ENCODE assay signal across 13 cellular contexts in genomic region chr5:74686962-74687751, GRCh38. TPM values are rescaled to one million over a fixed set of nuclear protein-coding genes. Genes with fewer than 3 reads are reported as not detected.
DNase-seq lines count a peak whose midpoint lies in the region; ATAC-seq and TF ChIP-seq lines count a peak whose summit lies in the region.
"Had no signal": no experiment of that assay in that cellular context is flagged by ENCODE, and none has a peak within 500 bp of the region (broad histone marks: within the 10 kb centered on the region; RNA-seq: fewer than 3 reads in every experiment).

No MANE protein-coding gene starts in this region.

- intact Hi-C loops in activated CD4-positive, alpha-beta memory T cell treated with anti-CD3 and anti-CD28 coated beads for 36 hours (cut with micrococcal nuclease) = loop anchor here (1.0 kb wide), 1 partner anchor 216 kb away; no protein-coding TSS in a partner anchor
- intact Hi-C loops in Panc1 (cut with micrococcal nuclease; ENCODE audit: unreplicated experiment) = no loop called here

- H3K36me3 Mint-ChIP-seq in activated CD4-positive, alpha-beta memory T cell treated with anti-CD3 and anti-CD28 coated beads, Interleukin-2, amount 10 ng/mL, durations not matched to agents 7 days and 5 days (ENCODE audit: low read depth) = peaks cover 26% of the 10 kb centered on the region
- H3K36me3 Mint-ChIP-seq in activated CD4-positive, alpha-beta memory T cell treated with anti-CD3 and anti-CD28 coated beads for 36 hours = peaks cover 9% of the 10 kb centered on the region
- peaks cover 5 to 13% of the 10 kb centered on the region in 2 donors for H3K36me3 Mint-ChIP-seq in stimulated activated naive B cell treated with anti-CD40 and anti-IgM and Interleukin-4, amounts not matched to agents 10 μg/mL and 1 μg/mL and 100 μg/mL, for 72 hours

- BruUV-seq in Panc1 (replicated peaks; lab: Mats Ljungman, UMichigan) = no TSS peak

- H3K36me3 ChIP-seq in Panc1 (ENCODE audit: control insufficient read depth, insufficient read depth, low read length) = peaks cover 29% of the 10 kb centered on the region
- peaks cover 2% of the 10 kb centered on the region for H3K36me3 ChIP-seq in rectal smooth muscle tissue (ENCODE audit: control insufficient read depth, insufficient read depth, low read length)

- no peak for ATAC-seq in Panc1
- ATAC-seq in GM18873 (IDR thresholded peaks at IDR 0.05; ENCODE audit: low FRiP score, unreplicated experiment) = no peak
- no peak for ATAC-seq in HG02588 (IDR thresholded peaks at IDR 0.05; ENCODE audit: unreplicated experiment)
- no peak for ATAC-seq in stimulated activated naive B cell treated with anti-CD40 and anti-IgM and Interleukin-4, amounts not matched to agents 10 μg/mL and 1 μg/mL and 100 μg/mL, for 72 hours (replicated peaks)

- no peaks in the 10 kb centered on the region for H3K9me3 ChIP-seq in Panc1 (ENCODE audit: control insufficient read depth, insufficient read depth, low read depth, low read length)

- H3K27me3 Mint-ChIP-seq in activated CD4-positive, alpha-beta memory T cell treated with anti-CD3 and anti-CD28 coated beads, Interleukin-2, amount 10 ng/mL, durations not matched to agents 7 days and 5 days = peaks cover 4% of the 10 kb centered on the region
- no peaks in the 10 kb centered on the region for H3K27me3 Mint-ChIP-seq in activated CD4-positive, alpha-beta memory T cell treated with anti-CD3 and anti-CD28 coated beads for 36 hours
- no peaks in the 10 kb centered on the region for H3K27me3 Mint-ChIP-seq in stimulated activated naive B cell treated with anti-CD40 and anti-IgM and Interleukin-4, amounts not matched to agents 10 μg/mL and 1 μg/mL and 100 μg/mL, for 72 hours

- POLR2A ChIA-PET in activated CD4-positive, alpha-beta memory T cell treated with anti-CD3 and anti-CD28 coated beads, Interleukin-2, amount 10 ng/mL, durations not matched to agents 7 days and 5 days (lab: Charles Lee) = interaction anchor here (1.5 kb wide), 1 partner anchor 46 kb away, joined by 3 read pairs; no protein-coding TSS in a partner anchor
- POLR2A ChIA-PET in activated CD4-positive, alpha-beta memory T cell treated with anti-CD3 and anti-CD28 coated beads for 36 hours (lab: Charles Lee) = no interaction called here
- POLR2A ChIA-PET in Panc1 (lab: Charles Lee) = no interaction called here

- H3K9ac ChIP-seq in rectal smooth muscle tissue (ENCODE audit: low read length) = no peak overlapping the region

- CTCF ChIA-PET in activated CD4-positive, alpha-beta memory T cell treated with anti-CD3 and anti-CD28 coated beads, Interleukin-2, amount 10 ng/mL, durations not matched to agents 7 days and 5 days (lab: Charles Lee) = interaction anchor here (1.1 kb wide), 1 partner anchor 79 kb away, joined by 3 read pairs; no protein-coding TSS in a partner anchor
- CTCF ChIA-PET in activated CD4-positive, alpha-beta memory T cell treated with anti-CD3 and anti-CD28 coated beads for 36 hours (lab: Charles Lee) = no interaction called here
- CTCF ChIA-PET in Panc1 (lab: Charles Lee) = no interaction called here

- no peaks in the 10 kb centered on the region for H3K27me3 ChIP-seq in Panc1 (ENCODE audit: control insufficient read depth, insufficient read depth, low read length)
- H3K27me3 ChIP-seq in rectal smooth muscle tissue (ENCODE audit: control insufficient read depth, insufficient read depth, low read length) = no peaks in the 10 kb centered on the region

- in situ Hi-C loops in Panc1 (cut with HindIII; ENCODE audit: low pct_unique_long_range_greater_than_20kb, low sequenced_read_pairs) = no loop called here

- no peak overlapping the region for H3K27ac Mint-ChIP-seq in activated CD4-positive, alpha-beta memory T cell treated with anti-CD3 and anti-CD28 coated beads, Interleukin-2, amount 10 ng/mL, durations not matched to agents 7 days and 5 days
- H3K27ac Mint-ChIP-seq in activated CD4-positive, alpha-beta memory T cell treated with anti-CD3 and anti-CD28 coated beads for 36 hours = no peak overlapping the region
- no peak overlapping the region for H3K27ac Mint-ChIP-seq in stimulated activated naive B cell treated with anti-CD40 and anti-IgM and Interleukin-4, amounts not matched to agents 10 μg/mL and 1 μg/mL and 100 μg/mL, for 72 hours
- H3K27ac Mint-ChIP-seq: activated naive CD4-positive, alpha-beta T cell treated with anti-CD3 and anti-CD28 coated beads for 36 hours had no signal

- no peak for DNase-seq in activated CD4-positive, alpha-beta memory T cell treated with anti-CD3 and anti-CD28 coated beads, Interleukin-2, amount 10 ng/mL, durations not matched to agents 7 days and 5 days
- DNase-seq in activated CD4-positive, alpha-beta memory T cell treated with anti-CD3 and anti-CD28 coated beads for 36 hours = no peak
- no peak for DNase-seq in Panc1 (ENCODE audit: low read depth, low spot score)
- peak; percentile 18 for DNase-seq in fibroblast of gingiva (ENCODE audit: low read depth)
- DNase-seq in stimulated activated naive B cell treated with anti-CD40 and anti-IgM and Interleukin-4, amounts not matched to agents 10 μg/mL and 1 μg/mL and 100 μg/mL, for 72 hours = no peak
- DNase-seq: activated naive CD4-positive, alpha-beta T cell treated with anti-CD3 and anti-CD28 coated beads for 36 hours; effector memory CD4-positive, alpha-beta T cell; NCI-H2029; occipital lobe; stimulated activated CD4-positive, alpha-beta T cell treated with anti-CD3 and anti-CD28 coated beads, Interleukin-4, amount 100 ng/mL, for 1 hour had no signal

- H3K4me1 Mint-ChIP-seq in activated CD4-positive, alpha-beta memory T cell treated with anti-CD3 and anti-CD28 coated beads, Interleukin-2, amount 10 ng/mL, durations not matched to agents 7 days and 5 days = peaks cover 26% of the 10 kb centered on the region
- peaks cover 21% of the 10 kb centered on the region for H3K4me1 Mint-ChIP-seq in activated CD4-positive, alpha-beta memory T cell treated with anti-CD3 and anti-CD28 coated beads for 36 hours (ENCODE audit: low read depth)
- peaks cover 13 to 17% of the 10 kb centered on the region in 2 donors for H3K4me1 Mint-ChIP-seq in stimulated activated naive B cell treated with anti-CD40 and anti-IgM and Interleukin-4, amounts not matched to agents 10 μg/mL and 1 μg/mL and 100 μg/mL, for 72 hours

- TF ChIP-seq CTCF in Panc1 (IDR thresholded peaks at IDR 0.05) = no peak

- peak overlapping the region; percentile 79 for H3K4me3 Mint-ChIP-seq in activated CD4-positive, alpha-beta memory T cell treated with anti-CD3 and anti-CD28 coated beads, Interleukin-2, amount 10 ng/mL, durations not matched to agents 7 days and 5 days
- H3K4me3 Mint-ChIP-seq in activated CD4-positive, alpha-beta memory T cell treated with anti-CD3 and anti-CD28 coated beads for 36 hours = no peak overlapping the region
- H3K4me3 Mint-ChIP-seq in stimulated activated naive B cell treated with anti-CD40 and anti-IgM and Interleukin-4, amounts not matched to agents 10 μg/mL and 1 μg/mL and 100 μg/mL, for 72 hours = peak overlapping the region in 1 of 2 donors; percentile 88

- peak overlapping the region; percentile 88 to 96; a peak in 3 of 4 replicates for H3K4me3 ChIP-seq in Panc1 (ENCODE audit: low read depth in 2 of 2, low read length in 2 of 2)
- H3K4me3 ChIP-seq in rectal smooth muscle tissue (ENCODE audit: low read length) = peak overlapping the region; percentile 75

- no peaks in the 10 kb centered on the region for H3K9me3 Mint-ChIP-seq in activated CD4-positive, alpha-beta memory T cell treated with anti-CD3 and anti-CD28 coated beads, Interleukin-2, amount 10 ng/mL, durations not matched to agents 7 days and 5 days
- no peaks in the 10 kb centered on the region for H3K9me3 Mint-ChIP-seq in activated CD4-positive, alpha-beta memory T cell treated with anti-CD3 and anti-CD28 coated beads for 36 hours
- H3K9me3 Mint-ChIP-seq in stimulated activated naive B cell treated with anti-CD40 and anti-IgM and Interleukin-4, amounts not matched to agents 10 μg/mL and 1 μg/mL and 100 μg/mL, for 72 hours = no peaks in the 10 kb centered on the region
- H3K9me3 Mint-ChIP-seq: activated naive CD4-positive, alpha-beta T cell treated with anti-CD3 and anti-CD28 coated beads for 36 hours had no signal

- peak overlapping the region; percentile 92 for H3K27ac ChIP-seq in Panc1 (ENCODE audit: low read length)
- no peak overlapping the region for H3K27ac ChIP-seq in rectal smooth muscle tissue (ENCODE audit: low read depth, low read length)

- H3K4me1 ChIP-seq in Panc1 (ENCODE audit: control insufficient read depth, insufficient read depth, low read length) (peaks cover 12% of the 10 kb centered on the region), rectal smooth muscle tissue (ENCODE audit: control insufficient read depth, insufficient read depth, low read length) (no peaks in the 10 kb centered on the region)

RNA-seq across cellular contexts. Expression of gene HEXB, which starts 2.1 kb away (rescaled TPM):
- 10 to 100 TPM; 86.7 to 87.6 TPM for total RNA-seq in activated CD4-positive, alpha-beta memory T cell treated with anti-CD3 and anti-CD28 coated beads, Interleukin-2, amount 10 ng/mL, durations not matched to agents 7 days and 5 days
- 10 to 100 TPM; 67.1 to 68.5 TPM for total RNA-seq in activated CD4-positive, alpha-beta memory T cell treated with anti-CD3 and anti-CD28 coated beads for 36 hours
- total RNA-seq in Panc1 (2021; ENCODE audit: unreplicated experiment) = 248 TPM
- polyA plus RNA-seq in Panc1 (2012; ENCODE audit: insufficient read length) = 123 TPM

RNA-seq across cellular contexts. Expression of gene ENC1, which starts 46.6 kb away (rescaled TPM):
- under 1 TPM; 0.43 to 0.73 TPM for total RNA-seq in activated CD4-positive, alpha-beta memory T cell treated with anti-CD3 and anti-CD28 coated beads, Interleukin-2, amount 10 ng/mL, durations not matched to agents 7 days and 5 days
- total RNA-seq in activated CD4-positive, alpha-beta memory T cell treated with anti-CD3 and anti-CD28 coated beads for 36 hours = under 1 TPM; 0.29 to 0.44 TPM
- total RNA-seq in Panc1 (2021; ENCODE audit: unreplicated experiment) = 37.0 TPM
- 26.9 TPM for polyA plus RNA-seq in Panc1 (2012; ENCODE audit: insufficient read length)

Comparison
In these comparisons a context has a peak if more than half of its experiments do, and no peak if none do; other contexts are left out.
1. RNA of gene ENC1, which starts 46.6 kb away (total RNA-seq): 37.0 TPM in Panc1 (single experiment); 0.43 to 0.73 TPM in activated CD4-positive, alpha-beta memory T cell treated with anti-CD3 and anti-CD28 coated beads, Interleukin-2, amount 10 ng/mL, durations not matched to agents 7 days and 5 days and 0.29 to 0.44 TPM in activated CD4-positive, alpha-beta memory T cell treated with anti-CD3 and anti-CD28 coated beads for 36 hours; every median in the first group is over 10 times any median in the second.